In genomic region chr17:42682400-42683384, GRCh38 we compare ENCODE assay signal across 8 cellular contexts. TPM values are rescaled to one million over a fixed set of nuclear protein-coding genes. Genes with fewer than 3 reads are reported as not detected.
DNase-seq lines count a peak whose midpoint lies in the region; ATAC-seq, FAIRE-seq and TF ChIP-seq lines count a peak whose summit lies in the region.

TSS of gene CNTNAP1 (plus strand) at chr17:42682531. CDS start at chr17:42682830, 299 bp downstream.

- H3K4me1 Mint-ChIP-seq in activated naive CD8-positive, alpha-beta T cell treated with anti-CD3 and anti-CD28 coated beads, Interleukin-2, amount 10 ng/mL, durations not matched to agents 7 days and 5 days = peaks cover 42% of the 10 kb centered on the region
- peaks cover 29% of the 10 kb centered on the region for H3K4me1 Mint-ChIP-seq in glutamatergic neuron (ENCODE audit: low read depth, unreplicated experiment)

- DNase-seq in A549 (ENCODE audit: low read depth in 1 of 2, low spot score in 1 of 2) = peak; percentile 56 to 77
- peak; percentile 79 for DNase-seq in NCI-H226
- peak; percentile 53 for DNase-seq in activated naive CD8-positive, alpha-beta T cell treated with anti-CD3 and anti-CD28 coated beads, Interleukin-2, amount 10 ng/mL, durations not matched to agents 7 days and 5 days
- DNase-seq in glutamatergic neuron = peak; percentile 79
- peak; percentile 71 to 82 (median 79) for DNase-seq in ovary

- H3K4me1 ChIP-seq in A549 (peaks cover 29% of the 10 kb centered on the region), ovary (ENCODE audit: insufficient read depth) (peaks cover 14% of the 10 kb centered on the region)

- no peaks in the 10 kb centered on the region for H3K27me3 ChIP-seq in ovary

- TF ChIP-seq EP300 in A549 (IDR thresholded peaks at IDR 0.05) (no peak), ovary (IDR thresholded peaks at IDR 0.05) (peak; percentile 75)

- TF ChIP-seq POLR2A in A549 (IDR thresholded peaks at IDR 0.05; ENCODE audit: low read length) (no peak), ovary (IDR thresholded peaks at IDR 0.05) (no peak), GM18505 (IDR thresholded peaks at IDR 0.05; ENCODE audit: borderline replicate concordance, extremely low read depth, insufficient read depth, insufficient read length) (no peak)

- peaks cover 1% of the 10 kb centered on the region for H3K36me3 Mint-ChIP-seq in activated naive CD8-positive, alpha-beta T cell treated with anti-CD3 and anti-CD28 coated beads, Interleukin-2, amount 10 ng/mL, durations not matched to agents 7 days and 5 days
- peaks cover 6% of the 10 kb centered on the region for H3K36me3 Mint-ChIP-seq in glutamatergic neuron (ENCODE audit: unreplicated experiment)

- H3K27ac Mint-ChIP-seq in activated naive CD8-positive, alpha-beta T cell treated with anti-CD3 and anti-CD28 coated beads, Interleukin-2, amount 10 ng/mL, durations not matched to agents 7 days and 5 days = no peak within 1 kb of the TSS
- H3K27ac Mint-ChIP-seq in glutamatergic neuron (ENCODE audit: unreplicated experiment) = peak within 1 kb of the TSS; percentile 84

- WGBS in A549 (ENCODE audit: missing lambda C conversion rate) = 43% methylated on average over 51 of the region's 51 CpGs
- 0 to 1% (median 0%) methylated on average over 45 to 51 of the region's 51 CpGs for WGBS in ovary, 3 donors

- POLR2A ChIA-PET in A549 (lab: Yijun Ruan, JAX) = interaction anchor here (0.8 to 1.0 kb wide), 2 partner anchors 104 to 134 kb away, joined by 3 read pairs; no protein-coding TSS in a partner anchor
- POLR2A ChIA-PET in activated naive CD8-positive, alpha-beta T cell treated with anti-CD3 and anti-CD28 coated beads, Interleukin-2, amount 10 ng/mL, durations not matched to agents 7 days and 5 days (lab: Charles Lee) = interaction anchor here (0.8 to 2.0 kb wide), 5 partner anchors 17 to 104 kb away, joined by 3 to 7 read pairs (median 5); partner anchors contain the start of genes RETREG3, TUBG1 and VPS25

- H3K36me3 ChIP-seq in ovary = no peaks in the 10 kb centered on the region

- no peak for FAIRE-seq in A549 (lab: Jason Lieb, UNC)

- no peak for TF ChIP-seq CTCF in A549 (IDR thresholded peaks at IDR 0.05)
- no peak for TF ChIP-seq CTCF in glutamatergic neuron (IDR thresholded peaks at IDR 0.05; ENCODE audit: partially characterized antibody, unreplicated experiment)
- no peak for TF ChIP-seq CTCF in ovary (IDR thresholded peaks at IDR 0.05)

- peak within 1 kb of the TSS; percentile 70 for H3K4me3 Mint-ChIP-seq in activated naive CD8-positive, alpha-beta T cell treated with anti-CD3 and anti-CD28 coated beads, Interleukin-2, amount 10 ng/mL, durations not matched to agents 7 days and 5 days
- peak within 1 kb of the TSS; percentile 89 for H3K4me3 Mint-ChIP-seq in glutamatergic neuron (ENCODE audit: unreplicated experiment)

- peaks cover 42% of the 10 kb centered on the region for H3K27me3 Mint-ChIP-seq in activated naive CD8-positive, alpha-beta T cell treated with anti-CD3 and anti-CD28 coated beads, Interleukin-2, amount 10 ng/mL, durations not matched to agents 7 days and 5 days
- peaks cover 24% of the 10 kb centered on the region for H3K27me3 Mint-ChIP-seq in glutamatergic neuron (ENCODE audit: unreplicated experiment)

- H3K9me3 ChIP-seq in A549 (no peaks in the 10 kb centered on the region), ovary (no peaks in the 10 kb centered on the region)

- peak within 1 kb of the TSS; percentile 50 for H3K4me2 ChIP-seq in A549

- H3K27ac ChIP-seq in A549 = peak within 1 kb of the TSS; percentile 62 to 80
- peak within 1 kb of the TSS in 1 of 2 donors; percentile 68 for H3K27ac ChIP-seq in ovary

- intact Hi-C loops in ovary (cut with DNase I) = loop anchor here in 2 of 4 donors (5.0 to 10.0 kb wide), 4 partner anchors 62 to 692 kb away; partner anchors contain the start of genes EZH1 (in 1 of the 2), PSMC3IP (in 1 of the 2), RETREG3 (in 1 of the 2) and TUBG1 (in 1 of the 2)

- peak; percentile 3 to 5; a peak in 3 of 6 replicates for ATAC-seq in A549
- no peak for ATAC-seq in activated naive CD8-positive, alpha-beta T cell treated with anti-CD3 and anti-CD28 coated beads, Interleukin-2, amount 10 ng/mL, durations not matched to agents 7 days and 5 days (ENCODE audit: low read depth)
- no peak for ATAC-seq in HG03196 (IDR thresholded peaks at IDR 0.05; ENCODE audit: unreplicated experiment)
- no peak for ATAC-seq in GM18505 (IDR thresholded peaks at IDR 0.05; ENCODE audit: unreplicated experiment)

- CTCF ChIA-PET in A549 (lab: Yijun Ruan, JAX) = interaction anchor here (0.5 to 4.4 kb wide), 18 partner anchors 8 to 415 kb away, joined by 3 to 44 read pairs (median 4); partner anchors contain the start of genes PSMC3IP, RETREG3 and TUBG1

- H3K4me3 ChIP-seq in A549 = peak within 1 kb of the TSS; percentile 47
- peak within 1 kb of the TSS; percentile 60 for H3K4me3 ChIP-seq in GM08714 (ENCODE audit: low read length)
- peak within 1 kb of the TSS; percentile 50 for H3K4me3 ChIP-seq in ovary

- H3K9me3 Mint-ChIP-seq in activated naive CD8-positive, alpha-beta T cell treated with anti-CD3 and anti-CD28 coated beads, Interleukin-2, amount 10 ng/mL, durations not matched to agents 7 days and 5 days = no peaks in the 10 kb centered on the region
- H3K9me3 Mint-ChIP-seq in glutamatergic neuron (ENCODE audit: unreplicated experiment) = peaks cover 15% of the 10 kb centered on the region

- no peak for TF ChIP-seq RAD21 in A549 (conservative IDR thresholded peaks at IDR 0.05 in 1 of 2, IDR thresholded peaks at IDR 0.05 in 1 of 2)

TF ChIP-seq in A549, 52 proteins besides CTCF, POLR2A, EP300 and RAD21:
- TF ChIP-seq CBX8 (IDR thresholded peaks at IDR 0.05) (no peak), FOSB (CRISPR knock-in tag; IDR thresholded peaks at IDR 0.05) (no peak), BCL3 (IDR thresholded peaks at IDR 0.05) (no peak), ZFP36 (IDR thresholded peaks at IDR 0.05; ENCODE audit: borderline replicate concordance, partially characterized antibody) (no peak), JUN (IDR thresholded peaks at IDR 0.05) (0 out of 5 replicates have a peak, but pooled peaks of 1 of the 2 experiments have one; percentile 22), RARB (CRISPR knock-in tag; IDR thresholded peaks at IDR 0.05) (no peak), CHD4 (IDR thresholded peaks at IDR 0.05; ENCODE audit: borderline replicate concordance) (peak; percentile 66; the same call in 1 of the 2 replicates), MAX (IDR thresholded peaks at IDR 0.05) (peak; percentile 71), E2F6 (IDR thresholded peaks at IDR 0.05; ENCODE audit: borderline replicate concordance, low read depth) (peak; percentile 80)

RNA-seq across cellular contexts. Expression of gene CNTNAP1, which starts in this region (rescaled TPM):
- polyA plus RNA-seq in A549 (2011; rRNA removed) (8.2 and 8.8 TPM in 2 replicates), A549 (2017; fragmentation: RNase III; extraction: RNeasy Plus Mini Kit Qiagen cat#74134 plus additional on column Dnase treatment) (6.3 to 7.1 TPM (median 7.1 TPM) in 3 replicates), ovary (1 to 10 TPM; 7.0 to 7.5 TPM)
- 8.7 and 9.5 TPM in 2 replicates for polyA plus RNA-seq in A549 (2012; cell fraction: cytosol; rRNA removed)
- 55.8 and 61.8 TPM in 2 replicates for polyA plus RNA-seq in A549 (2012; cell fraction: nucleus; rRNA removed)
- polyA minus RNA-seq in A549 (2011; rRNA and poly(A)+ RNA removed) = 6.1 and 7.4 TPM in 2 replicates
- 1 to 10 TPM; 3.6 to 4.6 TPM for total RNA-seq in activated naive CD8-positive, alpha-beta T cell treated with anti-CD3 and anti-CD28 coated beads, Interleukin-2, amount 10 ng/mL, durations not matched to agents 7 days and 5 days
- total RNA-seq in glutamatergic neuron (ENCODE audit: unreplicated experiment) (44.8 TPM), ovary (10 to 100 TPM in 5 of 7 donors, 1 to 10 TPM in 2; 3.7 to 41.4 (median 15.5) TPM)

Comparison
In these comparisons a context has a peak if more than half of its experiments do, and no peak if none do; other contexts are left out.
1. ATAC-seq: peak in A549 (2 of 2); none in activated naive CD8-positive, alpha-beta T cell treated with anti-CD3 and anti-CD28 coated beads, Interleukin-2, amount 10 ng/mL, durations not matched to agents 7 days and 5 days (single experiment), HG03196 (single experiment) and GM18505 (single experiment).
2. Peak in every context shown above with its lines, with median percentiles within 50 percentile points of each other: DNase-seq and H3K4me3 ChIP-seq.